14 cellular contexts compared by ENCODE assay signal in genomic region chr21:42592156-42592820, GRCh38.
A peak's percentile ranks its signal among the peaks of the same experiment; 100 is the strongest.
DNase-seq lines count a peak whose midpoint lies in the region; ATAC-seq and TF ChIP-seq lines count a peak whose summit lies in the region.
"Had no signal": no experiment of that assay in that cellular context is flagged by ENCODE, and none has a peak within 500 bp of the region (broad histone marks: within the 10 kb centered on the region; RNA-seq: fewer than 3 reads in every experiment).

No MANE protein-coding gene starts in this region.

- no peak overlapping the region for H2AFZ ChIP-seq in neuronal stem cell (ENCODE audit: low read length)

- no peak overlapping the region for H3K14ac ChIP-seq in neuronal stem cell (ENCODE audit: low read length)

- no peak overlapping the region for H4K91ac ChIP-seq in neuronal stem cell (ENCODE audit: low read depth, low read length, poor library complexity)

- H3K27ac Mint-ChIP-seq in activated CD8-positive, alpha-beta T cell treated with anti-CD3 and anti-CD28 coated beads, Interleukin-2, amount 10 ng/mL, durations not matched to agents 7 days and 5 days: peak overlapping the region; percentile 10
- H3K27ac Mint-ChIP-seq in activated CD8-positive, alpha-beta T cell treated with anti-CD3 and anti-CD28 coated beads for 36 hours: no peak overlapping the region
- H3K27ac Mint-ChIP-seq in endodermal cell: peak overlapping the region; percentile 5
- no peak overlapping the region for H3K27ac Mint-ChIP-seq in stimulated activated naive B cell treated with anti-CD40 and anti-IgM and Interleukin-4, amounts not matched to agents 10 μg/mL and 1 μg/mL and 100 μg/mL, for 72 hours

- H3K79me1 ChIP-seq in neuronal stem cell (ENCODE audit: low read depth, low read length): peaks cover 2% of the 10 kb centered on the region

- no peaks in the 10 kb centered on the region for H3K36me3 Mint-ChIP-seq in activated CD8-positive, alpha-beta T cell treated with anti-CD3 and anti-CD28 coated beads, Interleukin-2, amount 10 ng/mL, durations not matched to agents 7 days and 5 days (ENCODE audit: low read depth)
- H3K36me3 Mint-ChIP-seq in activated CD8-positive, alpha-beta T cell treated with anti-CD3 and anti-CD28 coated beads for 36 hours (ENCODE audit: low read depth): no peaks in the 10 kb centered on the region
- H3K36me3 Mint-ChIP-seq in endodermal cell (ENCODE audit: low read depth): no peaks in the 10 kb centered on the region
- no peaks in the 10 kb centered on the region for H3K36me3 Mint-ChIP-seq in stimulated activated naive B cell treated with anti-CD40 and anti-IgM and Interleukin-4, amounts not matched to agents 10 μg/mL and 1 μg/mL and 100 μg/mL, for 72 hours
- H3K36me3 Mint-ChIP-seq: IgD-negative memory B cell had no signal

- H3K36me3 ChIP-seq in NT2/D1 (ENCODE audit: insufficient read depth, insufficient read length, low read length) (no peaks in the 10 kb centered on the region), endodermal cell (ENCODE audit: control insufficient read depth, insufficient read depth, low read length) (no peaks in the 10 kb centered on the region), neuronal stem cell (replicated peaks in 1 of 2; ENCODE audit: control insufficient read depth in 2 of 2, insufficient read depth in 2 of 2, low read length in 2 of 2) (no peaks in the 10 kb centered on the region), spleen (no peaks in the 10 kb centered on the region)

- H3K4me2 ChIP-seq in neuronal stem cell (ENCODE audit: insufficient read depth, low read length, poor library complexity, severe bottlenecking): no peak overlapping the region

- H3K9me3 ChIP-seq in NT2/D1 (ENCODE audit: insufficient read depth, low read length) (peaks cover 13% of the 10 kb centered on the region; the same call in 1 of the 2 replicates), endodermal cell (ENCODE audit: control insufficient read depth, low read length) (no peaks in the 10 kb centered on the region), neuronal stem cell (replicated peaks in 1 of 2; ENCODE audit: control insufficient read depth in 2 of 2, insufficient read depth in 1 of 2, low read depth in 1 of 2, low read length in 2 of 2) (peaks cover 0 to 8% of the 10 kb centered on the region in 2 donors), spleen (no peaks in the 10 kb centered on the region)
- H3K9me3 ChIP-seq: Caco-2 had no signal

- ATAC-seq in activated CD8-positive, alpha-beta T cell treated with anti-CD3 and anti-CD28 coated beads, Interleukin-2, amount 10 ng/mL, durations not matched to agents 7 days and 5 days: no peak
- ATAC-seq in activated CD8-positive, alpha-beta T cell treated with anti-CD3 and anti-CD28 coated beads for 36 hours: no peak
- ATAC-seq in stimulated activated naive B cell treated with anti-CD40 and anti-IgM and Interleukin-4, amounts not matched to agents 10 μg/mL and 1 μg/mL and 100 μg/mL, for 72 hours (replicated peaks): no peak

- no peak overlapping the region for H2BK120ac ChIP-seq in neuronal stem cell (ENCODE audit: low read depth, low read length)

- H3K27me3 Mint-ChIP-seq in activated CD8-positive, alpha-beta T cell treated with anti-CD3 and anti-CD28 coated beads, Interleukin-2, amount 10 ng/mL, durations not matched to agents 7 days and 5 days (ENCODE audit: low read depth): peaks cover 3% of the 10 kb centered on the region
- no peaks in the 10 kb centered on the region for H3K27me3 Mint-ChIP-seq in activated CD8-positive, alpha-beta T cell treated with anti-CD3 and anti-CD28 coated beads for 36 hours
- H3K27me3 Mint-ChIP-seq in endodermal cell (ENCODE audit: insufficient read depth): peaks cover 17% of the 10 kb centered on the region
- peaks cover 7 to 18% of the 10 kb centered on the region in 2 donors for H3K27me3 Mint-ChIP-seq in stimulated activated naive B cell treated with anti-CD40 and anti-IgM and Interleukin-4, amounts not matched to agents 10 μg/mL and 1 μg/mL and 100 μg/mL, for 72 hours

- H3K4me1 ChIP-seq in NT2/D1 (ENCODE audit: insufficient read depth, insufficient read length) (peaks cover 16% of the 10 kb centered on the region), endodermal cell (ENCODE audit: control insufficient read depth, insufficient read depth, low read length) (no peaks in the 10 kb centered on the region), neuronal stem cell (ENCODE audit: control insufficient read depth in 2 of 2, insufficient read depth in 1 of 2, low read depth in 1 of 2, low read length in 2 of 2) (peaks cover 0 to 4% of the 10 kb centered on the region in 2 donors), spleen (peaks cover 0 to 24% (median 17%) of the 10 kb centered on the region in 6 donors)

- POLR2A ChIA-PET in activated CD8-positive, alpha-beta T cell treated with anti-CD3 and anti-CD28 coated beads, Interleukin-2, amount 10 ng/mL, durations not matched to agents 7 days and 5 days (lab: Charles Lee): no interaction called here
- POLR2A ChIA-PET in activated CD8-positive, alpha-beta T cell treated with anti-CD3 and anti-CD28 coated beads for 36 hours (lab: Charles Lee): interaction anchor here (0.8 to 1.0 kb wide), 2 partner anchors 16 to 62 kb away, joined by 3 read pairs; no protein-coding TSS in a partner anchor

- H3K27ac ChIP-seq in endodermal cell (ENCODE audit: low read depth, low read length) (no peak overlapping the region), neuronal stem cell (replicated peaks; ENCODE audit: low read length) (no peak overlapping the region), spleen (no peak overlapping the region)
- H3K27ac ChIP-seq: 22Rv1 had no signal

- no peak for TF ChIP-seq CTCF in activated CD8-positive, alpha-beta T cell treated with anti-CD3 and anti-CD28 coated beads for 36 hours (IDR thresholded peaks at IDR 0.05)
- TF ChIP-seq CTCF in endodermal cell (conservative IDR thresholded peaks at IDR 0.05): no peak
- no peak for TF ChIP-seq CTCF in spleen (IDR thresholded peaks at IDR 0.05 in 8 of 11, conservative IDR thresholded peaks at IDR 0.05 in 3 of 11)

- H2BK15ac ChIP-seq in neuronal stem cell (ENCODE audit: low read length): peak overlapping the region; percentile 99

- H3K23ac ChIP-seq in neuronal stem cell (ENCODE audit: low read depth, low read length, poor library complexity): no peak overlapping the region

- H3K27me3 ChIP-seq in NT2/D1 (ENCODE audit: insufficient read depth, insufficient read length) (peaks cover 23% of the 10 kb centered on the region), endodermal cell (ENCODE audit: control insufficient read depth, insufficient read depth, low read length, poor library complexity, severe bottlenecking) (no peaks in the 10 kb centered on the region), neuronal stem cell (ENCODE audit: control insufficient read depth in 3 of 3, insufficient read depth in 3 of 3, low read depth in 1 of 3, low read length in 3 of 3) (peaks cover 0 to 3% (median 0%) of the 10 kb centered on the region in 3 experiments), spleen (replicated peaks in 1 of 7) (peaks cover 0 to 42% (median 0%) of the 10 kb centered on the region in 7 donors)

- WGBS in endodermal cell (ENCODE audit: insufficient coverage in 1 of 2, insufficient read length in 1 of 2), 2 experiments: 86 to 88% methylated on average over 15 to 19 of the region's 19 CpGs
- WGBS in neuronal stem cell (ENCODE audit: extremely low coverage in 2 of 2, insufficient read length in 2 of 2, insufficient replicate concordance in 1 of 2), 2 donors: no CpG with 5 or more reads among the region's 19 CpGs
- 92 to 95% (median 93%) methylated on average over 19 of the region's 19 CpGs for WGBS in spleen, 5 donors

- no peak overlapping the region for H2BK5ac ChIP-seq in neuronal stem cell (ENCODE audit: low read length)

- H3K4me3 Mint-ChIP-seq in activated CD8-positive, alpha-beta T cell treated with anti-CD3 and anti-CD28 coated beads, Interleukin-2, amount 10 ng/mL, durations not matched to agents 7 days and 5 days: no peak overlapping the region
- no peak overlapping the region for H3K4me3 Mint-ChIP-seq in activated CD8-positive, alpha-beta T cell treated with anti-CD3 and anti-CD28 coated beads for 36 hours
- no peak overlapping the region for H3K4me3 Mint-ChIP-seq in endodermal cell
- H3K4me3 Mint-ChIP-seq in stimulated activated naive B cell treated with anti-CD40 and anti-IgM and Interleukin-4, amounts not matched to agents 10 μg/mL and 1 μg/mL and 100 μg/mL, for 72 hours: no peak overlapping the region

- intact Hi-C loops in activated CD8-positive, alpha-beta T cell treated with anti-CD3 and anti-CD28 coated beads for 36 hours (cut with micrococcal nuclease): loop anchor here (5.0 kb wide), 1 partner anchor 225 kb away; no protein-coding TSS in a partner anchor
- intact Hi-C loops in spleen (cut with DNase I; ENCODE audit: low total_unique reads): loop anchor here (5.0 kb wide), 1 partner anchor 225 kb away; no protein-coding TSS in a partner anchor

- no peak overlapping the region for H3K18ac ChIP-seq in neuronal stem cell (ENCODE audit: low read length)

- peak overlapping the region; percentile 90 for H2AK5ac ChIP-seq in neuronal stem cell (ENCODE audit: low read depth, low read length)

- peaks cover 18% of the 10 kb centered on the region for H3K4me1 Mint-ChIP-seq in activated CD8-positive, alpha-beta T cell treated with anti-CD3 and anti-CD28 coated beads, Interleukin-2, amount 10 ng/mL, durations not matched to agents 7 days and 5 days (ENCODE audit: low read depth)
- H3K4me1 Mint-ChIP-seq in activated CD8-positive, alpha-beta T cell treated with anti-CD3 and anti-CD28 coated beads for 36 hours (ENCODE audit: low read depth): peaks cover 17% of the 10 kb centered on the region
- peaks cover 10% of the 10 kb centered on the region for H3K4me1 Mint-ChIP-seq in endodermal cell
- H3K4me1 Mint-ChIP-seq in stimulated activated naive B cell treated with anti-CD40 and anti-IgM and Interleukin-4, amounts not matched to agents 10 μg/mL and 1 μg/mL and 100 μg/mL, for 72 hours: peaks cover 18 to 22% of the 10 kb centered on the region in 2 donors

- no peak for DNase-seq in activated CD8-positive, alpha-beta T cell treated with anti-CD3 and anti-CD28 coated beads, Interleukin-2, amount 10 ng/mL, durations not matched to agents 7 days and 5 days
- no peak for DNase-seq in activated CD8-positive, alpha-beta T cell treated with anti-CD3 and anti-CD28 coated beads for 36 hours
- DNase-seq in NT2/D1 (ENCODE audit: low read depth, low spot score): no peak
- DNase-seq in endodermal cell: peak; percentile 43
- no peak for DNase-seq in neuronal stem cell (ENCODE audit: low spot score)
- DNase-seq in NCI-H2227 (lab: John Stamatoyannopoulos, UW; ENCODE audit: unreplicated experiment): no peak
- DNase-seq in spleen: no peak
- no peak for DNase-seq in stimulated activated naive B cell treated with anti-CD40 and anti-IgM and Interleukin-4, amounts not matched to agents 10 μg/mL and 1 μg/mL and 100 μg/mL, for 72 hours
- DNase-seq: Caco-2, MV-4-11, NCI-H2029 treated with DMSO at 0.1 percent for 48 hours had no signal

- no peaks in the 10 kb centered on the region for H3K9me3 Mint-ChIP-seq in activated CD8-positive, alpha-beta T cell treated with anti-CD3 and anti-CD28 coated beads, Interleukin-2, amount 10 ng/mL, durations not matched to agents 7 days and 5 days (ENCODE audit: insufficient read depth)
- H3K9me3 Mint-ChIP-seq in activated CD8-positive, alpha-beta T cell treated with anti-CD3 and anti-CD28 coated beads for 36 hours: no peaks in the 10 kb centered on the region
- peaks cover 4% of the 10 kb centered on the region for H3K9me3 Mint-ChIP-seq in endodermal cell
- no peaks in the 10 kb centered on the region for H3K9me3 Mint-ChIP-seq in stimulated activated naive B cell treated with anti-CD40 and anti-IgM and Interleukin-4, amounts not matched to agents 10 μg/mL and 1 μg/mL and 100 μg/mL, for 72 hours
- H3K9me3 Mint-ChIP-seq: IgD-negative memory B cell had no signal

- no peak overlapping the region for H2BK12ac ChIP-seq in neuronal stem cell (ENCODE audit: low read length)

- H3K4ac ChIP-seq in neuronal stem cell (ENCODE audit: low read length): no peak overlapping the region

- no peak for TF ChIP-seq POLR2A in spleen (IDR thresholded peaks at IDR 0.05)

- H3K9ac ChIP-seq in NT2/D1 (ENCODE audit: insufficient read length, low read depth): peak overlapping the region; percentile 79
- H3K9ac ChIP-seq in endodermal cell (ENCODE audit: extremely low read depth, low read length, poor library complexity, severe bottlenecking): no peak overlapping the region
- no peak overlapping the region for H3K9ac ChIP-seq in neuronal stem cell (ENCODE audit: low read depth, low read length, poor library complexity)

- H3K4me3 ChIP-seq in NT2/D1 (ENCODE audit: insufficient read length, low read depth) (no peak overlapping the region), endodermal cell (ENCODE audit: low read length) (no peak overlapping the region), neuronal stem cell (ENCODE audit: low read length in 2 of 2) (no peak overlapping the region), spleen (no peak overlapping the region)
- H3K4me3 ChIP-seq: GM12878 had no signal

- no peak overlapping the region for H4K8ac ChIP-seq in neuronal stem cell (ENCODE audit: low read depth, low read length)

- CTCF ChIA-PET in activated CD8-positive, alpha-beta T cell treated with anti-CD3 and anti-CD28 coated beads, Interleukin-2, amount 10 ng/mL, durations not matched to agents 7 days and 5 days (lab: Charles Lee): interaction anchor here (0.7 to 4.2 kb wide), 26 partner anchors 7 to 300 kb away, joined by 3 to 34 read pairs (median 4); partner anchors contain the start of gene NDUFV3
- CTCF ChIA-PET in activated CD8-positive, alpha-beta T cell treated with anti-CD3 and anti-CD28 coated beads for 36 hours (lab: Charles Lee): interaction anchor here (0.6 to 3.1 kb wide), 34 partner anchors 8 to 1049 kb away, joined by 3 to 46 read pairs (median 4); no protein-coding TSS in a partner anchor

Comparison
In these comparisons a context has a peak if more than half of its experiments do, and no peak if none do; other contexts are left out.
1. H3K27ac Mint-ChIP-seq: peak in activated CD8-positive, alpha-beta T cell treated with anti-CD3 and anti-CD28 coated beads, Interleukin-2, amount 10 ng/mL, durations not matched to agents 7 days and 5 days (single experiment) and endodermal cell (single experiment); none in activated CD8-positive, alpha-beta T cell treated with anti-CD3 and anti-CD28 coated beads for 36 hours (single experiment) and stimulated activated naive B cell treated with anti-CD40 and anti-IgM and Interleukin-4, amounts not matched to agents 10 μg/mL and 1 μg/mL and 100 μg/mL, for 72 hours (single experiment).